27 cellular contexts compared by ENCODE assay signal in genomic region chr1:224492015-224492414, GRCh38.
"Had no signal": no experiment of that assay in that cellular context is flagged by ENCODE, and none has a peak within 500 bp of the region (broad histone marks: within the 10 kb centered on the region; RNA-seq: fewer than 3 reads in every experiment).

No MANE protein-coding gene starts in this region.

- H3K27me3 ChIP-seq: neutrophil, pancreas, right lobe of liver, sigmoid colon, stomach, thyroid gland, tibial nerve, upper lobe of left lung, vagina had no signal

- H3K9me3 ChIP-seq: neutrophil, pancreas, psoas muscle, right lobe of liver, sigmoid colon, stomach, thoracic aorta, thyroid gland, upper lobe of left lung, vagina had no signal

- FAIRE-seq: pancreas, small intestine, urothelium cell line had no signal

- H3K27ac Mint-ChIP-seq: nephron progenitor cell; stimulated activated effector memory CD8-positive, alpha-beta T cell treated with anti-CD3 and anti-CD28 coated beads, Interleukin-12 subunit alpha, Interleukin-12 subunit beta, amount 100 ng/mL, for 72 hours; stimulated activated naive B cell treated with anti-CD40 and anti-IgM and Interleukin-4, amounts not matched to agents 10 μg/mL and 1 μg/mL and 100 μg/mL, for 72 hours; stimulated activated naive CD8-positive, alpha-beta T cell treated with anti-CD3 and anti-CD28 coated beads, Interleukin-15, Interleukin-2, amounts not matched to agents 100 ng/mL and 50 ng/mL, for 24 hours had no signal

- H3K27ac ChIP-seq: neutrophil, pancreas, psoas muscle, right lobe of liver, sigmoid colon, stomach, thoracic aorta, thyroid gland, tibial nerve, upper lobe of left lung, vagina had no signal

- ATAC-seq: natural killer cell treated with Interleukin-12 subunit alpha and Interleukin-12 subunit beta and Interleukin-15 and Interleukin-18, amount 100 ng/mL, for 72 hours; psoas muscle; right cardiac atrium; right lobe of liver; stimulated activated effector memory CD8-positive, alpha-beta T cell treated with anti-CD3 and anti-CD28 coated beads, Interleukin-12 subunit alpha, Interleukin-12 subunit beta, amount 100 ng/mL, for 72 hours; stimulated activated naive B cell treated with anti-CD40 and anti-IgM and Interleukin-4, amounts not matched to agents 10 μg/mL and 1 μg/mL and 100 μg/mL, for 72 hours had no signal

- H3K4me1 ChIP-seq: psoas muscle, right lobe of liver, thyroid gland, tibial nerve had no signal

- H3K36me3 Mint-ChIP-seq: stimulated activated effector memory CD8-positive, alpha-beta T cell treated with anti-CD3 and anti-CD28 coated beads, Interleukin-12 subunit alpha, Interleukin-12 subunit beta, amount 100 ng/mL, for 72 hours had no signal

- H3K27me3 Mint-ChIP-seq: stimulated activated naive CD8-positive, alpha-beta T cell treated with anti-CD3 and anti-CD28 coated beads, Interleukin-15, Interleukin-2, amounts not matched to agents 100 ng/mL and 50 ng/mL, for 24 hours had no signal

- H3K9me3 Mint-ChIP-seq: natural killer cell treated with Interleukin-12 subunit alpha and Interleukin-12 subunit beta and Interleukin-15 and Interleukin-18, amount 100 ng/mL, for 72 hours had no signal

- DNase-seq: nephron progenitor cell; nucleus accumbens; pancreas; psoas muscle; right cardiac atrium; right lobe of liver; sigmoid colon; small intestine; stimulated activated CD4-positive, alpha-beta T cell treated with anti-CD3 and anti-CD28 coated beads, Interleukin-15, amount 100 ng/mL, for 24 hours; stimulated activated CD4-positive, alpha-beta T cell treated with anti-CD3 and anti-CD28 coated beads, Interleukin-2, amount 100 ng/mL, for 24 hours; stimulated activated CD4-positive, alpha-beta T cell treated with anti-CD3 and anti-CD28 coated beads, Interleukin-2, amount 100 ng/mL, for 48 hours; stimulated activated CD4-positive, alpha-beta T cell treated with anti-CD3 and anti-CD28 coated beads, Interleukin-4, amount 100 ng/mL, for 24 hours; stimulated activated naive B cell treated with anti-CD40 and anti-IgM and Interleukin-4, amounts not matched to agents 10 μg/mL and 1 μg/mL and 100 μg/mL, for 72 hours; stimulated activated naive CD4-positive, alpha-beta T cell treated with Interleukin-2 at 50 U/mL for 16 hours; stomach; thyroid gland; trophoblast cell; upper lobe of left lung had no signal

- H3K4me3 Mint-ChIP-seq: natural killer cell treated with Interleukin-12 subunit alpha and Interleukin-12 subunit beta and Interleukin-15 and Interleukin-18, amount 100 ng/mL, for 72 hours; nephron progenitor cell; neural crest cell; stimulated activated effector memory CD8-positive, alpha-beta T cell treated with anti-CD3 and anti-CD28 coated beads, Interleukin-12 subunit alpha, Interleukin-12 subunit beta, amount 100 ng/mL, for 72 hours; stimulated activated naive B cell treated with anti-CD40 and anti-IgM and Interleukin-4, amounts not matched to agents 10 μg/mL and 1 μg/mL and 100 μg/mL, for 72 hours; stimulated activated naive CD8-positive, alpha-beta T cell treated with anti-CD3 and anti-CD28 coated beads, Interleukin-15, Interleukin-2, amounts not matched to agents 100 ng/mL and 50 ng/mL, for 24 hours had no signal

- H3K4me3 ChIP-seq: pancreas, psoas muscle, right lobe of liver, sigmoid colon, stomach, thoracic aorta, thyroid gland, tibial nerve, upper lobe of left lung, vagina had no signal

- H3K36me3 ChIP-seq: neutrophil, pancreas, right lobe of liver, sigmoid colon, stomach, thoracic aorta, thyroid gland, tibial nerve, upper lobe of left lung had no signal

- H3K4me1 Mint-ChIP-seq: nephron progenitor cell, neural crest cell had no signal
